ENCODE assay signal across 1 cellular context in genomic region chrX:13688772-13689518, GRCh38.
TF ChIP-seq lines count a peak whose summit lies in the region.

TSS of gene RAB9A (plus strand) at chrX:13689128. CDS start at chrX:13708747, 19,619 bp downstream.

TF ChIP-seq in GM12878, 131 proteins besides CTCF, POLR2A, EP300 and RAD21 (continued from another document):
- peak; percentile 52; the same call in 1 of the 2 replicates for TF ChIP-seq TAF1 (IDR thresholded peaks at IDR 0.05; ENCODE audit: borderline replicate concordance, low read depth, low read length)
- no peak for TF ChIP-seq ETV6 (conservative IDR thresholded peaks at IDR 0.05 in 1 of 2, IDR thresholded peaks at IDR 0.05 in 1 of 2; ENCODE audit: borderline replicate concordance in 1 of 2, low read depth in 1 of 2)
- peak; percentile 70; the same call in 1 of the 2 replicates for TF ChIP-seq DPF2 (IDR thresholded peaks at IDR 0.05)
- TF ChIP-seq IKZF2 (IDR thresholded peaks at IDR 0.05): peak; percentile 71 to 77
- no peak for TF ChIP-seq MEF2A (IDR thresholded peaks at IDR 0.05; ENCODE audit: insufficient read depth, low read depth, low read length)
- TF ChIP-seq POU2F2 (IDR thresholded peaks at IDR 0.05; ENCODE audit: borderline replicate concordance, low read depth, low read length): 0 out of 3 replicates have a peak, but pooled peaks have one; percentile 23
- peak; percentile 60 for TF ChIP-seq POLR2AphosphoS5 (IDR thresholded peaks at IDR 0.05; ENCODE audit: low read length)
- TF ChIP-seq SUPT20H (IDR thresholded peaks at IDR 0.05; ENCODE audit: borderline replicate concordance, control insufficient read depth, low read depth, low read length): no peak
- 0 out of 2 replicates have a peak, but pooled peaks have one; percentile 36 for TF ChIP-seq ASH2L (IDR thresholded peaks at IDR 0.05; ENCODE audit: borderline replicate concordance, low read depth)
- 0 out of 2 replicates have a peak, but pooled peaks have one; percentile 13 for TF ChIP-seq SMARCA5 (IDR thresholded peaks at IDR 0.05)
- 0 out of 2 replicates have a peak, but pooled peaks have one; percentile 38 for TF ChIP-seq MLLT1 (IDR thresholded peaks at IDR 0.05)
- TF ChIP-seq SIN3A (IDR thresholded peaks at IDR 0.05; ENCODE audit: low read depth, low read length): peak; percentile 33; the same call in 1 of the 2 replicates
- TF ChIP-seq IKZF1 (conservative IDR thresholded peaks at IDR 0.05): peak; percentile 87
- peak; percentile 90 for TF ChIP-seq YY1 (IDR thresholded peaks at IDR 0.05; ENCODE audit: low read depth, low read length)
TF ChIP-seq in GM12878: peak in this region for 18.
